ENCODE assay signal across 17 cellular contexts in the genomic region with DNA sequence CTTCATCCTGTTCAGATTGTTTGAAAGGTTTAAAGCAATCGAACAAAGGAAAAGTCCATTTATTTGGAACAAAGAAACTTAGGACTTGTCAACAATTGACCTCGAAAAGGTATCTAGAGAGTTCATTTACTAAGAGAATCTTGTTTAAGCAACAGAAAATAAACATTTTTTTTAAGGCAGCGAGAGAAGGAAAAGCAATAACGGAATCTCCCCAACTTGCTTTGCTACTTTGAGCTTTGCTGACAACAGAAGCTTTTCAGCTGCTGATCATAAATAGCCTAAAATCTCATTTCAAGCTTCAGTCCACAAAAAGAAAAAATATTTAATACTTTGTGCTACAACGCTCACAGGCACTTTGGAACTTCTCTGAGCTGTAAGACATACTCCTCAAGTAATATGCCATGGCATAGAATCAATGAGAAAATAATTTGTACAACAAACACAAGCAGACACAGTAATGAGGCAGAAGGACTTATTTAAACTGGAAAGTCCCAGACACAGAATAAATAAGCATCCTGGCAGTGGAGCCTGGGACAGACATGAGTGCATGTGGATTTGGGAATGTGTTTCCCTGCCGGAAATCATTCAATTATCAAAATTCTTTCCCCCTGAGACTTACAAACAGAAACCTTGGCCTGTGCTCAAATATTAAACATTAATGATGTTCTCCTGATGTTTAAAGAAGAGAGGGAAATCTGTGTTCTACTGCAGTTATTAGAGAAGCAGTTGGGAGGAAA.
DNase-seq lines count a peak whose midpoint lies in the region; ATAC-seq and TF ChIP-seq lines count a peak whose summit lies in the region.
"Had no signal": no experiment of that assay in that cellular context is flagged by ENCODE, and none has a peak within 500 bp of the region (broad histone marks: within the 10 kb centered on the region; RNA-seq: fewer than 3 reads in every experiment).

No MANE protein-coding gene starts in this region.

- H3K27ac Mint-ChIP-seq in stimulated activated effector memory CD8-positive, alpha-beta T cell treated with anti-CD3 and anti-CD28 coated beads, Interleukin-12 subunit alpha, Interleukin-12 subunit beta, amount 100 ng/mL, for 72 hours: no peak overlapping the region

- no peaks in the 10 kb centered on the region for H3K36me3 Mint-ChIP-seq in stimulated activated effector memory CD8-positive, alpha-beta T cell treated with anti-CD3 and anti-CD28 coated beads, Interleukin-12 subunit alpha, Interleukin-12 subunit beta, amount 100 ng/mL, for 72 hours

- no peak overlapping the region for H3K4me3 ChIP-seq in fibroblast of pulmonary artery (replicated peaks; ENCODE audit: low read depth, low read length)
- no peak overlapping the region for H3K4me3 ChIP-seq in OCI-LY7 (ENCODE audit: low read depth, low read length, poor library complexity, severe bottlenecking)
- H3K4me3 ChIP-seq: pancreas, SJCRH30 had no signal

- H2AFZ ChIP-seq in OCI-LY7 (ENCODE audit: low read length): no peak overlapping the region

- TF ChIP-seq CTCF in fibroblast of pulmonary artery (IDR thresholded peaks at IDR 0.05; ENCODE audit: low read length, missing control alignments) (no peak), OCI-LY7 (conservative IDR thresholded peaks at IDR 0.05; ENCODE audit: low read length) (no peak)

- no peak overlapping the region for H3K4me3 Mint-ChIP-seq in stimulated activated effector memory CD8-positive, alpha-beta T cell treated with anti-CD3 and anti-CD28 coated beads, Interleukin-12 subunit alpha, Interleukin-12 subunit beta, amount 100 ng/mL, for 72 hours

- DNase-seq in AG08395 (ENCODE audit: low spot score) (peak; percentile 6), NCI-H446 treated with DMSO at 0.1 percent for 48 hours (lab: John Stamatoyannopoulos, UW) (peak; percentile 96), fibroblast of pulmonary artery (ENCODE audit: low read depth) (peak; percentile 58), myocyte (ENCODE audit: low read depth) (peak; percentile 10), OCI-LY7 (ENCODE audit: low spot score) (no peak)
- DNase-seq in stimulated activated effector memory CD8-positive, alpha-beta T cell treated with anti-CD3 and anti-CD28 coated beads, Interleukin-12 subunit alpha, Interleukin-12 subunit beta, amount 100 ng/mL, for 72 hours (ENCODE audit: low spot score in 2 of 2): no peak
- DNase-seq: AML-193; left colon; NCI-H1417 treated with DMSO at 0.1 percent for 48 hours; NCI-H82; SJCRH30; stimulated activated CD4-positive, alpha-beta T cell treated with anti-CD3 and anti-CD28 coated beads, Interleukin-4, amount 100 ng/mL, for 1 hour; stimulated activated naive CD4-positive, alpha-beta T cell treated with Interleukin-2 at 50 U/mL for 16 hours had no signal

- intact Hi-C loops in OCI-LY7 (cut with micrococcal nuclease; ENCODE audit: unreplicated experiment): no loop called here

- H3K4me1 Mint-ChIP-seq in stimulated activated effector memory CD8-positive, alpha-beta T cell treated with anti-CD3 and anti-CD28 coated beads, Interleukin-12 subunit alpha, Interleukin-12 subunit beta, amount 100 ng/mL, for 72 hours: no peaks in the 10 kb centered on the region

- POLR2A ChIA-PET in OCI-LY7 (lab: Charles Lee): interaction anchor here (0.7 kb wide), 1 partner anchor 23 kb away, joined by 3 read pairs; no protein-coding TSS in a partner anchor

- H3K36me3 ChIP-seq in OCI-LY7 (ENCODE audit: insufficient read depth, low read length): no peaks in the 10 kb centered on the region
- H3K36me3 ChIP-seq: pancreas, SJCRH30 had no signal

- no peak overlapping the region for H3K27ac ChIP-seq in OCI-LY7 (ENCODE audit: low read depth, low read length, poor library complexity, severe bottlenecking)
- H3K27ac ChIP-seq: pancreas, SJCRH30 had no signal

- H3K9me2 ChIP-seq in OCI-LY7 (ENCODE audit: insufficient read depth, low read length): no peaks in the 10 kb centered on the region

- H3K9me3 ChIP-seq in OCI-LY7 (ENCODE audit: low read length): no peaks in the 10 kb centered on the region
- H3K9me3 ChIP-seq: pancreas had no signal

- no TSS peak for BruUV-seq in OCI-LY7 (replicated peaks; lab: Mats Ljungman, UMichigan)

- ATAC-seq in GM21526 (IDR thresholded peaks at IDR 0.05; ENCODE audit: low FRiP score, unreplicated experiment) (no peak), GM18511 (IDR thresholded peaks at IDR 0.05; ENCODE audit: unreplicated experiment) (no peak)
- no peak for ATAC-seq in stimulated activated effector memory CD8-positive, alpha-beta T cell treated with anti-CD3 and anti-CD28 coated beads, Interleukin-12 subunit alpha, Interleukin-12 subunit beta, amount 100 ng/mL, for 72 hours
- ATAC-seq: HCT116, left colon had no signal

- no peak overlapping the region for H3K4me2 ChIP-seq in OCI-LY7 (ENCODE audit: low read length)

- H3K4me1 ChIP-seq in OCI-LY7 (ENCODE audit: insufficient read depth, low read length, poor library complexity, severe bottlenecking): no peaks in the 10 kb centered on the region
- H3K4me1 ChIP-seq: pancreas had no signal

- H3K9me3 Mint-ChIP-seq in stimulated activated effector memory CD8-positive, alpha-beta T cell treated with anti-CD3 and anti-CD28 coated beads, Interleukin-12 subunit alpha, Interleukin-12 subunit beta, amount 100 ng/mL, for 72 hours: peaks cover 19% of the 10 kb centered on the region

- no peaks in the 10 kb centered on the region for H4K20me1 ChIP-seq in OCI-LY7 (ENCODE audit: insufficient read depth, low read length)

- CTCF ChIA-PET in OCI-LY7 (lab: Charles Lee; ENCODE audit: unreplicated experiment): no interaction called here

- no peaks in the 10 kb centered on the region for H3K79me2 ChIP-seq in OCI-LY7 (ENCODE audit: insufficient read depth, low read depth, low read length)

Comparison
In these comparisons a context has a peak if more than half of its experiments do, and no peak if none do; other contexts are left out.
1. DNase-seq: peak in AG08395 (single experiment), NCI-H446 treated with DMSO at 0.1 percent for 48 hours (single experiment), fibroblast of pulmonary artery (single experiment) and myocyte (single experiment); none in stimulated activated effector memory CD8-positive, alpha-beta T cell treated with anti-CD3 and anti-CD28 coated beads, Interleukin-12 subunit alpha, Interleukin-12 subunit beta, amount 100 ng/mL, for 72 hours (0 of 2) and OCI-LY7 (single experiment).